ENCODE assay signal across 16 cellular contexts in genomic region chr1:3270403-3271245, GRCh38.
"Had no signal": no experiment of that assay in that cellular context is flagged by ENCODE, and none has a peak within 500 bp of the region (broad histone marks: within the 10 kb centered on the region; RNA-seq: fewer than 3 reads in every experiment).

No MANE protein-coding gene starts in this region.

- H3K4me1 ChIP-seq: esophagus muscularis mucosa, psoas muscle, sigmoid colon had no signal

- H3K36me3 ChIP-seq: esophagus muscularis mucosa, sigmoid colon had no signal

- H3K27ac Mint-ChIP-seq: activated T-helper 1 cell treated with anti-CD3 and anti-CD28 coated beads, Interleukin-12 subunit alpha, Interleukin-12 subunit beta, Interleukin-2, Interleukin-4 antibody, amounts not matched to agents 30 ng/mL and 10 ng/mL and 1 ng/mL, durations not matched to agents 14 hours and 24 hours and 36 hours; natural killer cell treated with Interleukin-12 subunit alpha and Interleukin-12 subunit beta and Interleukin-15 and Interleukin-18, amount 100 ng/mL, for 72 hours; T-cell had no signal

- H3K27me3 Mint-ChIP-seq: central memory CD8-positive, alpha-beta T cell; natural killer cell treated with Interleukin-12 subunit alpha and Interleukin-12 subunit beta and Interleukin-15 and Interleukin-18, amount 100 ng/mL, for 72 hours; T-cell had no signal

- H3K9me3 ChIP-seq: esophagus muscularis mucosa, psoas muscle, sigmoid colon had no signal

- H3K9me3 Mint-ChIP-seq: activated T-helper 1 cell treated with anti-CD3 and anti-CD28 coated beads, Interleukin-12 subunit alpha, Interleukin-12 subunit beta, Interleukin-2, Interleukin-4 antibody, amounts not matched to agents 30 ng/mL and 10 ng/mL and 1 ng/mL, durations not matched to agents 14 hours and 24 hours and 36 hours; central memory CD8-positive, alpha-beta T cell; natural killer cell treated with Interleukin-12 subunit alpha and Interleukin-12 subunit beta and Interleukin-15 and Interleukin-18, amount 100 ng/mL, for 72 hours; T-cell had no signal

- ATAC-seq: activated CD4-positive, CD25-positive, alpha-beta regulatory T cell treated with anti-CD3 and anti-CD28 coated beads, Interleukin-2, amount 50 U/mL, for 24 hours; T-cell had no signal

- H3K4me3 ChIP-seq: coronary artery, esophagus muscularis mucosa, psoas muscle, sigmoid colon had no signal

- H3K27ac ChIP-seq: esophagus muscularis mucosa, psoas muscle, sigmoid colon had no signal

- H3K4me1 Mint-ChIP-seq: central memory CD8-positive, alpha-beta T cell; T-cell had no signal

- DNase-seq: activated naive CD4-positive, alpha-beta T cell treated with Interleukin-2 at 50 U/mL for 16 hours; hypothalamus; occipital lobe; psoas muscle; sigmoid colon; stimulated activated CD4-positive, alpha-beta T cell treated with anti-CD3 and anti-CD28 coated beads, Interleukin-2, amount 100 ng/mL, for 24 hours; substantia nigra; T-cell; T1000; trophoblast cell had no signal

- H3K4me3 Mint-ChIP-seq: activated T-helper 1 cell treated with anti-CD3 and anti-CD28 coated beads, Interleukin-12 subunit alpha, Interleukin-12 subunit beta, Interleukin-2, Interleukin-4 antibody, amounts not matched to agents 30 ng/mL and 10 ng/mL and 1 ng/mL, durations not matched to agents 14 hours and 24 hours and 36 hours; central memory CD8-positive, alpha-beta T cell; natural killer cell treated with Interleukin-12 subunit alpha and Interleukin-12 subunit beta and Interleukin-15 and Interleukin-18, amount 100 ng/mL, for 72 hours; T-cell had no signal

- H3K36me3 Mint-ChIP-seq: natural killer cell treated with Interleukin-12 subunit alpha and Interleukin-12 subunit beta and Interleukin-15 and Interleukin-18, amount 100 ng/mL, for 72 hours; T-cell had no signal
